ENCODE assay signal across 23 cellular contexts in genomic region chr9:120780367-120780766, GRCh38.
"Had no signal": no experiment of that assay in that cellular context is flagged by ENCODE, and none has a peak within 500 bp of the region (broad histone marks: within the 10 kb centered on the region; RNA-seq: fewer than 3 reads in every experiment).

No MANE protein-coding gene starts in this region.

- H3K9me3 Mint-ChIP-seq: activated CD4-positive, alpha-beta memory T cell treated with anti-CD3 and anti-CD28 coated beads for 36 hours; activated CD4-positive, alpha-beta T cell treated with anti-CD3 and anti-CD28 coated beads, Interleukin-2, amount 10 ng/mL, durations not matched to agents 7 days and 5 days; activated naive CD8-positive, alpha-beta T cell treated with anti-CD3 and anti-CD28 coated beads, Interleukin-2, amount 10 ng/mL, durations not matched to agents 7 days and 5 days; WTC11 had no signal

- H3K9me3 ChIP-seq: adrenal gland, Peyer's patch, SJSA1 had no signal

- ATAC-seq: SK-N-SH treated with all-trans-retinoic acid at 6 μM for 48 hours, WTC11 had no signal

- H3K4me3 ChIP-seq: adrenal gland, Peyer's patch, SJSA1 had no signal

- H3K4me1 Mint-ChIP-seq: WTC11 had no signal

- DNase-seq: activated CD4-positive, alpha-beta memory T cell treated with anti-CD3 and anti-CD28 coated beads for 36 hours; activated CD4-positive, alpha-beta T cell treated with anti-CD3 and anti-CD28 coated beads, Interleukin-2, amount 10 ng/mL, durations not matched to agents 7 days and 5 days; activated CD8-positive, alpha-beta memory T cell treated with anti-CD3 and anti-CD28 coated beads for 24 hours; activated naive CD4-positive, alpha-beta T cell treated with anti-CD3 and anti-CD28 coated beads, Interleukin-2, amount 50 U/mL, for 16 hours; activated naive CD8-positive, alpha-beta T cell treated with anti-CD3 and anti-CD28 coated beads, Interleukin-2, amount 10 ng/mL, durations not matched to agents 7 days and 5 days; activated T-cell treated with anti-CD3 and anti-CD28 coated beads for 4 hours; adrenal gland; anterior cingulate cortex; cerebellar nuclear complex; NCI-H1048; NCI-H146; NCI-H1930; NCI-H345; NCI-H510A treated with DMSO at 0.1 percent for 48 hours; NCI-H69; NK-92 treated with Interleukin-12 subunit alpha and Interleukin-12 subunit beta, amount 100 ng/mL, for 24 hours; OCI-M1; Peyer's patch; Right ventricle myocardium superior; SW 1271 had no signal

- H3K27ac Mint-ChIP-seq: activated CD4-positive, alpha-beta memory T cell treated with anti-CD3 and anti-CD28 coated beads for 36 hours; activated CD4-positive, alpha-beta T cell treated with anti-CD3 and anti-CD28 coated beads, Interleukin-2, amount 10 ng/mL, durations not matched to agents 7 days and 5 days; activated naive CD8-positive, alpha-beta T cell treated with anti-CD3 and anti-CD28 coated beads, Interleukin-2, amount 10 ng/mL, durations not matched to agents 7 days and 5 days; WTC11 had no signal

- H3K4me1 ChIP-seq: Peyer's patch, SJSA1 had no signal

- H3K4me3 Mint-ChIP-seq: activated CD4-positive, alpha-beta memory T cell treated with anti-CD3 and anti-CD28 coated beads for 36 hours; activated CD4-positive, alpha-beta T cell treated with anti-CD3 and anti-CD28 coated beads, Interleukin-2, amount 10 ng/mL, durations not matched to agents 7 days and 5 days; activated naive CD8-positive, alpha-beta T cell treated with anti-CD3 and anti-CD28 coated beads, Interleukin-2, amount 10 ng/mL, durations not matched to agents 7 days and 5 days; WTC11 had no signal

- H3K27me3 Mint-ChIP-seq: activated CD4-positive, alpha-beta memory T cell treated with anti-CD3 and anti-CD28 coated beads for 36 hours; activated CD4-positive, alpha-beta T cell treated with anti-CD3 and anti-CD28 coated beads, Interleukin-2, amount 10 ng/mL, durations not matched to agents 7 days and 5 days; activated naive CD8-positive, alpha-beta T cell treated with anti-CD3 and anti-CD28 coated beads, Interleukin-2, amount 10 ng/mL, durations not matched to agents 7 days and 5 days had no signal

- H3K27ac ChIP-seq: adrenal gland, Peyer's patch, SJSA1 had no signal

- H3K27me3 ChIP-seq: adrenal gland, Peyer's patch, SJSA1 had no signal
